Comparison of ENCODE assay signal across 1 cellular context in genomic region chr2:230722207-230722606, GRCh38.
TF ChIP-seq lines count a peak whose summit lies in the region.

No MANE protein-coding gene starts in this region.

TF ChIP-seq in SK-N-SH, 30 proteins besides CTCF, POLR2A, EP300 and RAD21 (continued from another document):
- TF ChIP-seq PBX3 (IDR thresholded peaks at IDR 0.05) (no peak), RCOR1 (IDR thresholded peaks at IDR 0.05; ENCODE audit: low read length) (no peak), TCF12 (IDR thresholded peaks at IDR 0.05) (no peak), YY1 (IDR thresholded peaks at IDR 0.05; ENCODE audit: low read depth) (no peak), SMC3 (IDR thresholded peaks at IDR 0.05; ENCODE audit: low read depth, low read length) (no peak), CHD2 (IDR thresholded peaks at IDR 0.05; ENCODE audit: low read length, partially characterized antibody) (no peak), MEF2A (IDR thresholded peaks at IDR 0.05; ENCODE audit: borderline replicate concordance, low read depth) (no peak)
